17 cellular contexts compared by ENCODE assay signal in genomic region chr5:170112876-170113516, GRCh38. TPM values are rescaled to one million over a fixed set of nuclear protein-coding genes. Genes with fewer than 3 reads are reported as not detected.
DNase-seq lines count a peak whose midpoint lies in the region; ATAC-seq and TF ChIP-seq lines count a peak whose summit lies in the region.
"Had no signal": no experiment of that assay in that cellular context is flagged by ENCODE, and none has a peak within 500 bp of the region (broad histone marks: within the 10 kb centered on the region; RNA-seq: fewer than 3 reads in every experiment).

No MANE protein-coding gene starts in this region.

- no peak for TF ChIP-seq POLR2A in vagina (IDR thresholded peaks at IDR 0.05)

- no peak overlapping the region for H3K4me3 Mint-ChIP-seq in activated CD8-positive, alpha-beta memory T cell treated with anti-CD3 and anti-CD28 coated beads, Interleukin-2, amount 10 ng/mL, durations not matched to agents 7 days and 5 days
- H3K4me3 Mint-ChIP-seq: B cell; CD4-positive, alpha-beta memory T cell had no signal

- no peaks in the 10 kb centered on the region for H3K4me1 ChIP-seq in vagina

- H3K4me3 ChIP-seq in HL-60 (replicated peaks; ENCODE audit: insufficient read depth, low read length) (no peak overlapping the region), vagina (no peak overlapping the region)

- intact Hi-C loops in vagina (cut with DNase I) = no loop called here

- H3K27me3 ChIP-seq in HL-60 (ENCODE audit: insufficient read depth, poor library complexity, severe bottlenecking) = no peaks in the 10 kb centered on the region
- no peaks in the 10 kb centered on the region for H3K27me3 ChIP-seq in vagina

- no peak for ATAC-seq in activated CD8-positive, alpha-beta memory T cell treated with anti-CD3 and anti-CD28 coated beads, Interleukin-2, amount 10 ng/mL, durations not matched to agents 7 days and 5 days
- ATAC-seq in GM18858 (IDR thresholded peaks at IDR 0.05; ENCODE audit: unreplicated experiment) = no peak
- no peak for ATAC-seq in HG02610 (IDR thresholded peaks at IDR 0.05; ENCODE audit: unreplicated experiment)

- H3K27me3 Mint-ChIP-seq in activated CD8-positive, alpha-beta memory T cell treated with anti-CD3 and anti-CD28 coated beads, Interleukin-2, amount 10 ng/mL, durations not matched to agents 7 days and 5 days = peaks cover 3% of the 10 kb centered on the region

- H3K27ac ChIP-seq in HL-60 (replicated peaks) = peak overlapping the region; percentile 89
- H3K27ac ChIP-seq in vagina = no peak overlapping the region
- H3K27ac ChIP-seq in RWPE1 = no peak overlapping the region

- POLR2A ChIA-PET in RWPE1 (lab: Yijun Ruan, JAX; ENCODE audit: low non-redundant PET) = no interaction called here

- DNase-seq in HL-60 (ENCODE audit: low read depth in 1 of 2, low spot score in 1 of 2) = no peak
- peak; percentile 2 for DNase-seq in activated CD8-positive, alpha-beta memory T cell treated with anti-CD3 and anti-CD28 coated beads, Interleukin-2, amount 10 ng/mL, durations not matched to agents 7 days and 5 days
- DNase-seq in iPS-NIHi7 (ENCODE audit: extremely low spot score) = peak; percentile 63
- peak; percentile 56 to 91 for DNase-seq in vagina (ENCODE audit: extremely low spot score in 2 of 2)
- DNase-seq in RWPE1 (ENCODE audit: low spot score) = no peak
- DNase-seq: CD4-positive, alpha-beta memory T cell; DMS79; HCEC 1CT; IMR-90; NCI-H1436; NCI-H2081 treated with DMSO at 0.1 percent for 48 hours; NCI-H2227 treated with DMSO at 0.1 percent for 48 hours; NCI-H524 treated with DMSO at 0.1 percent for 48 hours had no signal

- no peak overlapping the region for H3K27ac Mint-ChIP-seq in activated CD8-positive, alpha-beta memory T cell treated with anti-CD3 and anti-CD28 coated beads, Interleukin-2, amount 10 ng/mL, durations not matched to agents 7 days and 5 days
- H3K27ac Mint-ChIP-seq: B cell; CD4-positive, alpha-beta memory T cell had no signal

- H3K9me3 ChIP-seq in vagina = no peaks in the 10 kb centered on the region

- TF ChIP-seq CTCF in HL-60 (IDR thresholded peaks at IDR 0.05; ENCODE audit: insufficient read depth, low read length) (no peak), vagina (IDR thresholded peaks at IDR 0.05) (no peak), RWPE1 (conservative IDR thresholded peaks at IDR 0.05; ENCODE audit: low read depth) (no peak)

- CTCF ChIA-PET in activated CD8-positive, alpha-beta memory T cell treated with anti-CD3 and anti-CD28 coated beads, Interleukin-2, amount 10 ng/mL, durations not matched to agents 7 days and 5 days (lab: Charles Lee) = interaction anchor here (1.4 kb wide), 1 partner anchor 12 kb away, joined by 4 read pairs; no protein-coding TSS in a partner anchor
- CTCF ChIA-PET in RWPE1 (lab: Yijun Ruan, JAX) = interaction anchor here (1.2 kb wide), 1 partner anchor 71 kb away, joined by 6 read pairs; no protein-coding TSS in a partner anchor

- H3K9me3 Mint-ChIP-seq in activated CD8-positive, alpha-beta memory T cell treated with anti-CD3 and anti-CD28 coated beads, Interleukin-2, amount 10 ng/mL, durations not matched to agents 7 days and 5 days (ENCODE audit: low read depth) = no peaks in the 10 kb centered on the region
- H3K9me3 Mint-ChIP-seq: CD4-positive, alpha-beta memory T cell had no signal

- H3K36me3 ChIP-seq in vagina = no peaks in the 10 kb centered on the region

- H3K4me1 Mint-ChIP-seq in activated CD8-positive, alpha-beta memory T cell treated with anti-CD3 and anti-CD28 coated beads, Interleukin-2, amount 10 ng/mL, durations not matched to agents 7 days and 5 days = no peaks in the 10 kb centered on the region
- H3K4me1 Mint-ChIP-seq: B cell; CD4-positive, alpha-beta memory T cell had no signal

- no peaks in the 10 kb centered on the region for H3K36me3 Mint-ChIP-seq in activated CD8-positive, alpha-beta memory T cell treated with anti-CD3 and anti-CD28 coated beads, Interleukin-2, amount 10 ng/mL, durations not matched to agents 7 days and 5 days
- H3K36me3 Mint-ChIP-seq: CD4-positive, alpha-beta memory T cell had no signal

RNA-seq across cellular contexts. Expression of gene FOXI1, which starts 7.3 kb away (rescaled TPM):
- total RNA-seq in activated CD8-positive, alpha-beta memory T cell treated with anti-CD3 and anti-CD28 coated beads, Interleukin-2, amount 10 ng/mL, durations not matched to agents 7 days and 5 days = not detected
- total RNA-seq in vagina = not detected
- total RNA-seq: B cell; CD4-positive, alpha-beta memory T cell; IMR-90; LHCN-M2 had no signal

Comparison
In these comparisons a context has a peak if more than half of its experiments do, and no peak if none do; other contexts are left out.
1. DNase-seq: peak in activated CD8-positive, alpha-beta memory T cell treated with anti-CD3 and anti-CD28 coated beads, Interleukin-2, amount 10 ng/mL, durations not matched to agents 7 days and 5 days (single experiment), iPS-NIHi7 (single experiment) and vagina (2 of 2); none in HL-60 (0 of 2) and RWPE1 (single experiment).